Comparison of ENCODE assay signal across 8 cellular contexts in genomic region chr3:136994772-136995516, GRCh38. TPM values are rescaled to one million over a fixed set of nuclear protein-coding genes. Genes with fewer than 3 reads are reported as not detected.
DNase-seq lines count a peak whose midpoint lies in the region; ATAC-seq and TF ChIP-seq lines count a peak whose summit lies in the region.

No MANE protein-coding gene starts in this region.

- H3K27me3 ChIP-seq in body of pancreas (no peaks in the 10 kb centered on the region), layer of hippocampus (ENCODE audit: control insufficient read depth, insufficient read depth, low read length) (no peaks in the 10 kb centered on the region), Karpas-422 (ENCODE audit: low read length) (no peaks in the 10 kb centered on the region)

- no peak for TF ChIP-seq CTCF in body of pancreas (IDR thresholded peaks at IDR 0.05)

- no peak for TF ChIP-seq POLR2A in body of pancreas (IDR thresholded peaks at IDR 0.05)

- DNase-seq in A172 (ENCODE audit: low spot score), result peak; percentile 16
- DNase-seq in KBM-7, result peak; percentile 28
- DNase-seq in body of pancreas, result peak; percentile 89 to 93 (median 92)
- DNase-seq in ureter (ENCODE audit: low spot score), result peak; percentile 92
- no peak for DNase-seq in Karpas-422
- no peak for DNase-seq in stimulated activated naive B cell treated with anti-CD40 and anti-IgM and Interleukin-4, amounts not matched to agents 10 μg/mL and 1 μg/mL and 100 μg/mL, for 72 hours

- intact Hi-C loops in body of pancreas (cut with DNase I), result no loop called here

- H3K36me3 ChIP-seq in body of pancreas (replicated peaks in 1 of 2; ENCODE audit: insufficient read depth in 1 of 2, low read depth in 2 of 2), result no peaks in the 10 kb centered on the region
- H3K36me3 ChIP-seq in Karpas-422 (ENCODE audit: insufficient read depth, low read length), result no peaks in the 10 kb centered on the region; the same call in 1 of the 2 replicates

- no peaks in the 10 kb centered on the region for H3K79me2 ChIP-seq in Karpas-422 (ENCODE audit: low read length)

- H3K36me3 Mint-ChIP-seq in stimulated activated naive B cell treated with anti-CD40 and anti-IgM and Interleukin-4, amounts not matched to agents 10 μg/mL and 1 μg/mL and 100 μg/mL, for 72 hours, result peaks cover 11 to 12% of the 10 kb centered on the region in 2 donors

- no peak overlapping the region for H2AFZ ChIP-seq in Karpas-422 (ENCODE audit: low read length)

- peaks cover 19% of the 10 kb centered on the region for H3K4me1 ChIP-seq in body of pancreas
- no peaks in the 10 kb centered on the region for H3K4me1 ChIP-seq in Karpas-422 (ENCODE audit: low read length)

- no peaks in the 10 kb centered on the region for H4K20me1 ChIP-seq in Karpas-422 (ENCODE audit: insufficient read depth, low read depth, low read length)

- H3K9ac ChIP-seq in Karpas-422 (ENCODE audit: low read length), result no peak overlapping the region

- no peaks in the 10 kb centered on the region for H3K9me2 ChIP-seq in Karpas-422 (replicated peaks; ENCODE audit: insufficient read depth, low read length)

- no peaks in the 10 kb centered on the region for H3K9me3 Mint-ChIP-seq in stimulated activated naive B cell treated with anti-CD40 and anti-IgM and Interleukin-4, amounts not matched to agents 10 μg/mL and 1 μg/mL and 100 μg/mL, for 72 hours

- H3K4me1 Mint-ChIP-seq in stimulated activated naive B cell treated with anti-CD40 and anti-IgM and Interleukin-4, amounts not matched to agents 10 μg/mL and 1 μg/mL and 100 μg/mL, for 72 hours, result no peaks in the 10 kb centered on the region

- ATAC-seq in body of pancreas, result peak; percentile 99
- no peak for ATAC-seq in stimulated activated naive B cell treated with anti-CD40 and anti-IgM and Interleukin-4, amounts not matched to agents 10 μg/mL and 1 μg/mL and 100 μg/mL, for 72 hours (replicated peaks)
- ATAC-seq in HG03457 (IDR thresholded peaks at IDR 0.05; ENCODE audit: unreplicated experiment), result no peak

- no peaks in the 10 kb centered on the region for H3K27me3 Mint-ChIP-seq in stimulated activated naive B cell treated with anti-CD40 and anti-IgM and Interleukin-4, amounts not matched to agents 10 μg/mL and 1 μg/mL and 100 μg/mL, for 72 hours

- H3K27ac ChIP-seq in body of pancreas, result peak overlapping the region; percentile 46 to 85 (median 80)
- peak overlapping the region; percentile 69 for H3K27ac ChIP-seq in layer of hippocampus (ENCODE audit: low read depth, low read length)
- H3K27ac ChIP-seq in Karpas-422 (ENCODE audit: low read length), result no peak overlapping the region

- H3K9me3 ChIP-seq in body of pancreas, result no peaks in the 10 kb centered on the region
- no peaks in the 10 kb centered on the region for H3K9me3 ChIP-seq in Karpas-422 (ENCODE audit: low read length)

- 15 to 24% methylated on average over 8 of the region's 8 CpGs for WGBS in body of pancreas, 2 donors

- H3K4me3 ChIP-seq in body of pancreas (no peak overlapping the region), Karpas-422 (ENCODE audit: low read length) (no peak overlapping the region)

- in situ Hi-C loops in KBM-7 (cut with MboI; ENCODE audit: low pct_unique_long_range_greater_than_20kb, low sequenced_read_pairs), result loop anchor here (25.0 kb wide), 1 partner anchor 233 kb away; the partner anchor contains the start of gene STAG1

- no peak overlapping the region for H3K4me3 Mint-ChIP-seq in stimulated activated naive B cell treated with anti-CD40 and anti-IgM and Interleukin-4, amounts not matched to agents 10 μg/mL and 1 μg/mL and 100 μg/mL, for 72 hours

- no peak overlapping the region for H3K27ac Mint-ChIP-seq in stimulated activated naive B cell treated with anti-CD40 and anti-IgM and Interleukin-4, amounts not matched to agents 10 μg/mL and 1 μg/mL and 100 μg/mL, for 72 hours

- no peak overlapping the region for H3K4me2 ChIP-seq in Karpas-422 (ENCODE audit: low read depth, low read length, poor library complexity, severe bottlenecking)

RNA-seq across cellular contexts. Expression of gene IL20RB, which starts 37.2 kb away (rescaled TPM):
- total RNA-seq in A172 (2014; rRNA removed; shearing (Covaris generic)), result 0.72 and 1.1 TPM in 2 replicates
- under 1 TPM in 1 of 2 donors, not detected in 1; 0.52 TPM for total RNA-seq in body of pancreas
- total RNA-seq in ureter, result 4.3 TPM
- 1.1 and 3.2 TPM in 2 replicates for total RNA-seq in Karpas-422 (2014; rRNA removed; shearing (Covaris generic); ENCODE audit: low replicate concordance)

Comparison
In these comparisons a context has a peak if more than half of its experiments do, and no peak if none do; other contexts are left out.
1. DNase-seq: peak in A172 (single experiment), KBM-7 (single experiment), body of pancreas (4 of 4) and ureter (single experiment); none in Karpas-422 (single experiment) and stimulated activated naive B cell treated with anti-CD40 and anti-IgM and Interleukin-4, amounts not matched to agents 10 μg/mL and 1 μg/mL and 100 μg/mL, for 72 hours (single experiment).